Comparison of ENCODE assay signal across 21 cellular contexts in genomic region chr4:102579794-102580462, GRCh38.
DNase-seq lines count a peak whose midpoint lies in the region; ATAC-seq and TF ChIP-seq lines count a peak whose summit lies in the region.
"Had no signal": no experiment of that assay in that cellular context is flagged by ENCODE, and none has a peak within 500 bp of the region (broad histone marks: within the 10 kb centered on the region; RNA-seq: fewer than 3 reads in every experiment).

No MANE protein-coding gene starts in this region.

- peak overlapping the region; percentile 32 for H3K4me3 Mint-ChIP-seq in T-helper 2 cell treated with Interferon-gamma antibody and Interleukin-4, amounts not matched to agents 5 μg/mL and 100 μg/mL, for 36 hours
- H3K4me3 Mint-ChIP-seq in CD8-positive, alpha-beta T cell, result no peak overlapping the region
- H3K4me3 Mint-ChIP-seq in activated naive CD8-positive, alpha-beta T cell treated with anti-CD3 and anti-CD28 coated beads for 36 hours, result no peak overlapping the region
- H3K4me3 Mint-ChIP-seq: neural crest cell had no signal

- H3K27me3 Mint-ChIP-seq in T-helper 2 cell treated with Interferon-gamma antibody and Interleukin-4, amounts not matched to agents 5 μg/mL and 100 μg/mL, for 36 hours (ENCODE audit: low read depth), result no peaks in the 10 kb centered on the region
- no peaks in the 10 kb centered on the region for H3K27me3 Mint-ChIP-seq in CD8-positive, alpha-beta T cell (ENCODE audit: low read depth)
- no peaks in the 10 kb centered on the region for H3K27me3 Mint-ChIP-seq in activated naive CD8-positive, alpha-beta T cell treated with anti-CD3 and anti-CD28 coated beads for 36 hours

- H3K9me3 Mint-ChIP-seq in T-helper 2 cell treated with Interferon-gamma antibody and Interleukin-4, amounts not matched to agents 5 μg/mL and 100 μg/mL, for 36 hours, result no peaks in the 10 kb centered on the region
- no peaks in the 10 kb centered on the region for H3K9me3 Mint-ChIP-seq in CD8-positive, alpha-beta T cell
- H3K9me3 Mint-ChIP-seq in activated naive CD8-positive, alpha-beta T cell treated with anti-CD3 and anti-CD28 coated beads for 36 hours, result no peaks in the 10 kb centered on the region
- H3K9me3 Mint-ChIP-seq: neural crest cell had no signal

- DNase-seq in T-helper 2 cell treated with Interferon-gamma antibody and Interleukin-4, amounts not matched to agents 5 μg/mL and 100 μg/mL, for 36 hours (ENCODE audit: low spot score), result no peak
- DNase-seq in T-helper 2 cell (no peak), erythroblast (lab: John Stamatoyannopoulos, UW) (no peak)
- no peak for DNase-seq in CD8-positive, alpha-beta T cell
- DNase-seq in activated naive CD8-positive, alpha-beta T cell treated with anti-CD3 and anti-CD28 coated beads for 36 hours, result no peak
- DNase-seq: DMS153; esophagus squamous epithelium; KBM-7; left cardiac atrium; NCI-H187 treated with DMSO at 0.1 percent for 48 hours; NCI-H226; NK-92 treated with Interleukin-12 subunit alpha and Interleukin-12 subunit beta, amount 100 ng/mL, for 24 hours; retina; SW 1271 had no signal

- H3K4me1 ChIP-seq in CD8-positive, alpha-beta T cell (ENCODE audit: insufficient read depth, low read length), result peaks cover 31% of the 10 kb centered on the region
- H3K4me1 ChIP-seq: BLaER1, esophagus squamous epithelium had no signal

- POLR2A ChIA-PET in CD8-positive, alpha-beta T cell (lab: Charles Lee), result no interaction called here

- no peak overlapping the region for H3K4me3 ChIP-seq in CD8-positive, alpha-beta T cell (ENCODE audit: low read depth, low read length)
- H3K4me3 ChIP-seq: BLaER1, esophagus squamous epithelium, tibial nerve had no signal

- TF ChIP-seq POLR2A in erythroblast (IDR thresholded peaks at IDR 0.05; ENCODE audit: low read length), result no peak

- no peak for ATAC-seq in CD8-positive, alpha-beta T cell
- peak; percentile 65 for ATAC-seq in HG02870 (IDR thresholded peaks at IDR 0.05; ENCODE audit: unreplicated experiment)
- no peak for ATAC-seq in HG02623 (IDR thresholded peaks at IDR 0.05; ENCODE audit: unreplicated experiment)
- no peak for ATAC-seq in HG02642 (IDR thresholded peaks at IDR 0.05; ENCODE audit: poor library complexity, unreplicated experiment)
- ATAC-seq: left cardiac atrium had no signal

- no peaks in the 10 kb centered on the region for H3K27me3 ChIP-seq in CD8-positive, alpha-beta T cell (ENCODE audit: insufficient read depth, low read length)
- H3K27me3 ChIP-seq: BLaER1, esophagus squamous epithelium, tibial nerve had no signal

- peaks cover 73% of the 10 kb centered on the region for H3K36me3 Mint-ChIP-seq in T-helper 2 cell treated with Interferon-gamma antibody and Interleukin-4, amounts not matched to agents 5 μg/mL and 100 μg/mL, for 36 hours (ENCODE audit: low read depth)
- H3K36me3 Mint-ChIP-seq in CD8-positive, alpha-beta T cell, result peaks cover 83% of the 10 kb centered on the region
- H3K36me3 Mint-ChIP-seq in activated naive CD8-positive, alpha-beta T cell treated with anti-CD3 and anti-CD28 coated beads for 36 hours, result peaks cover 75% of the 10 kb centered on the region

- peaks cover 32% of the 10 kb centered on the region for H3K36me3 ChIP-seq in CD8-positive, alpha-beta T cell (ENCODE audit: insufficient read depth, low read length)

- H3K27ac ChIP-seq in CD8-positive, alpha-beta T cell (ENCODE audit: low read depth, low read length), result no peak overlapping the region
- H3K27ac ChIP-seq: BLaER1, esophagus squamous epithelium, RWPE1, tibial nerve had no signal

- CTCF ChIA-PET in CD8-positive, alpha-beta T cell (lab: Charles Lee), result interaction anchor here (0.7 to 1.5 kb wide), 5 partner anchors 11 to 51 kb away, joined by 3 to 7 read pairs (median 4); no protein-coding TSS in a partner anchor

- TF ChIP-seq CTCF in CD8-positive, alpha-beta T cell (IDR thresholded peaks at IDR 0.05), result no peak

- intact Hi-C loops in CD8-positive, alpha-beta T cell (cut with DNase I, micrococcal nuclease), result loop anchor here in 1 of 2 experiments (1.0 to 5.0 kb wide), 3 partner anchors 13 to 45 kb away; no protein-coding TSS in a partner anchor

- H3K27ac Mint-ChIP-seq in T-helper 2 cell treated with Interferon-gamma antibody and Interleukin-4, amounts not matched to agents 5 μg/mL and 100 μg/mL, for 36 hours, result peak overlapping the region; percentile 62
- H3K27ac Mint-ChIP-seq in CD8-positive, alpha-beta T cell, result peak overlapping the region; percentile 50
- peak overlapping the region; percentile 79 for H3K27ac Mint-ChIP-seq in activated naive CD8-positive, alpha-beta T cell treated with anti-CD3 and anti-CD28 coated beads for 36 hours

- H3K9me3 ChIP-seq in CD8-positive, alpha-beta T cell (ENCODE audit: low read length), result no peaks in the 10 kb centered on the region
- H3K9me3 ChIP-seq: BLaER1, esophagus squamous epithelium, tibial nerve had no signal

- H3K4me1 Mint-ChIP-seq in T-helper 2 cell treated with Interferon-gamma antibody and Interleukin-4, amounts not matched to agents 5 μg/mL and 100 μg/mL, for 36 hours (ENCODE audit: low read depth), result peaks cover 56% of the 10 kb centered on the region
- peaks cover 56% of the 10 kb centered on the region for H3K4me1 Mint-ChIP-seq in CD8-positive, alpha-beta T cell (ENCODE audit: low read depth)
- peaks cover 73% of the 10 kb centered on the region for H3K4me1 Mint-ChIP-seq in activated naive CD8-positive, alpha-beta T cell treated with anti-CD3 and anti-CD28 coated beads for 36 hours
